Comparison of ENCODE assay signal across 11 cellular contexts in the genomic region with DNA sequence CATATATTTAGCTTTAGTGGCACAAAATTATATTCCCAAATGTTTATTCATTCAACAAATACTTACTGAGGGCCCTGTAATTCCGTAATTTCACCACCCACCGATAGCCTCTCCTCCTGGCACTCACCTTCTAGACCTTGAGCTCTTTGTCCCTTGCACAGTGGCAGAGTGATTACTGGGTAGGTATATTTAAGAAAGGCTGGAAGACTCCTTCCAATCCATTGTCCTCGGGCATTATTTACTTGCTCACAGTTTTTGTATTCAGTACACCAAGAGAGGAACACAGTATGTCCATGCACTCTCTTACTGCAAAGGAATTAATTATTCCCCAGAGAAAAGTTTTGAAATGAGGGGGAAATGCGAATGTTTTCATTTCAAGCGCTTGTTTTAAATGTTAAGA. TPM values are rescaled to one million over a fixed set of nuclear protein-coding genes. Genes with fewer than 3 reads are reported as not detected.
DNase-seq lines count a peak whose midpoint lies in the region; ATAC-seq and TF ChIP-seq lines count a peak whose summit lies in the region.
"Had no signal": no experiment of that assay in that cellular context is flagged by ENCODE, and none has a peak within 500 bp of the region (broad histone marks: within the 10 kb centered on the region; RNA-seq: fewer than 3 reads in every experiment).

No MANE protein-coding gene starts in this region.

- no peaks in the 10 kb centered on the region for H3K9me3 Mint-ChIP-seq in activated T-helper 1 cell treated with anti-CD3 and anti-CD28 coated beads, Interleukin-12 subunit alpha, Interleukin-12 subunit beta, Interleukin-2, Interleukin-4 antibody, amounts not matched to agents 30 ng/mL and 10 ng/mL and 1 ng/mL, durations not matched to agents 14 hours and 24 hours and 36 hours
- H3K9me3 Mint-ChIP-seq in nephron, result no peaks in the 10 kb centered on the region

- H3K4me3 ChIP-seq in Karpas-422 (ENCODE audit: low read length), result peak overlapping the region; percentile 84

- DNase-seq in NCI-H146 (lab: John Stamatoyannopoulos, UW), result peak; percentile 2
- no peak for DNase-seq in NCI-H146 treated with DMSO at 0.1 percent for 48 hours (lab: John Stamatoyannopoulos, UW; ENCODE audit: unreplicated experiment)
- DNase-seq in Karpas-422, result peak; percentile 57
- no peak for DNase-seq in activated T-helper 1 cell treated with anti-CD3 and anti-CD28 coated beads, Interleukin-12 subunit alpha, Interleukin-12 subunit beta, Interleukin-2, Interleukin-4 antibody, amounts not matched to agents 30 ng/mL and 10 ng/mL and 1 ng/mL, durations not matched to agents 14 hours and 24 hours and 36 hours (ENCODE audit: low spot score)
- no peak for DNase-seq in G401 (ENCODE audit: low spot score)
- DNase-seq: foreskin keratinocyte, NCI-H345 had no signal

- peaks cover 2% of the 10 kb centered on the region for H3K27me3 Mint-ChIP-seq in activated T-helper 1 cell treated with anti-CD3 and anti-CD28 coated beads, Interleukin-12 subunit alpha, Interleukin-12 subunit beta, Interleukin-2, Interleukin-4 antibody, amounts not matched to agents 30 ng/mL and 10 ng/mL and 1 ng/mL, durations not matched to agents 14 hours and 24 hours and 36 hours (ENCODE audit: insufficient read depth)
- peaks cover 10% of the 10 kb centered on the region for H3K27me3 Mint-ChIP-seq in nephron (ENCODE audit: low read depth)

- H3K79me2 ChIP-seq in Karpas-422 (ENCODE audit: low read length), result peaks cover 38% of the 10 kb centered on the region

- H3K4me1 Mint-ChIP-seq in activated T-helper 1 cell treated with anti-CD3 and anti-CD28 coated beads, Interleukin-12 subunit alpha, Interleukin-12 subunit beta, Interleukin-2, Interleukin-4 antibody, amounts not matched to agents 30 ng/mL and 10 ng/mL and 1 ng/mL, durations not matched to agents 14 hours and 24 hours and 36 hours (ENCODE audit: low read depth), result peaks cover 44% of the 10 kb centered on the region
- H3K4me1 Mint-ChIP-seq in nephron, result peaks cover 27% of the 10 kb centered on the region

- H3K9me3 ChIP-seq in Karpas-422 (ENCODE audit: low read length), result no peaks in the 10 kb centered on the region
- H3K9me3 ChIP-seq: vagina had no signal

- in situ Hi-C loops in G401 (cut with HindIII; ENCODE audit: low sequenced_read_pairs), result no loop called here

- H4K20me1 ChIP-seq in Karpas-422 (ENCODE audit: insufficient read depth, low read depth, low read length), result peaks cover 17% of the 10 kb centered on the region; the same call in 1 of the 2 replicates

- intact Hi-C loops in activated T-helper 1 cell treated with anti-CD3 and anti-CD28 coated beads, Interleukin-12 subunit alpha, Interleukin-12 subunit beta, Interleukin-2, Interleukin-4 antibody, amounts not matched to agents 30 ng/mL and 10 ng/mL and 1 ng/mL, durations not matched to agents 14 hours and 24 hours and 36 hours (cut with micrococcal nuclease), result loop anchor here (5.0 to 10.0 kb wide), 3 partner anchors 206 to 1241 kb away; a partner anchor contains a TSS

- H3K27ac Mint-ChIP-seq in activated T-helper 1 cell treated with anti-CD3 and anti-CD28 coated beads, Interleukin-12 subunit alpha, Interleukin-12 subunit beta, Interleukin-2, Interleukin-4 antibody, amounts not matched to agents 30 ng/mL and 10 ng/mL and 1 ng/mL, durations not matched to agents 14 hours and 24 hours and 36 hours, result peak overlapping the region; percentile 97
- H3K27ac Mint-ChIP-seq in nephron, result peak overlapping the region; percentile 94 to 97 (median 96)

- H3K4me2 ChIP-seq in Karpas-422 (ENCODE audit: low read depth, low read length, poor library complexity, severe bottlenecking), result peak overlapping the region; percentile 92

- ATAC-seq in GM18870 (IDR thresholded peaks at IDR 0.05; ENCODE audit: unreplicated experiment) (no peak), GM18867 (IDR thresholded peaks at IDR 0.05; ENCODE audit: unreplicated experiment) (no peak)

- H2AFZ ChIP-seq in Karpas-422 (ENCODE audit: low read length), result peak overlapping the region; percentile 69

- H3K4me1 ChIP-seq in Karpas-422 (ENCODE audit: low read length), result peaks cover 37% of the 10 kb centered on the region
- H3K4me1 ChIP-seq: foreskin keratinocyte had no signal

- peak overlapping the region; percentile 74; the same call in 1 of the 2 replicates for H3K27ac ChIP-seq in Karpas-422 (ENCODE audit: low read length)

- TF ChIP-seq CTCF in nephron (IDR thresholded peaks at IDR 0.05; ENCODE audit: unreplicated experiment in 3 of 3), result no peak

- H3K9me2 ChIP-seq in Karpas-422 (replicated peaks; ENCODE audit: insufficient read depth, low read length), result no peaks in the 10 kb centered on the region

- H3K9ac ChIP-seq in Karpas-422 (ENCODE audit: low read length), result peak overlapping the region; percentile 97

- H3K36me3 ChIP-seq in Karpas-422 (ENCODE audit: insufficient read depth, low read length), result peaks cover 13% of the 10 kb centered on the region; the same call in 1 of the 2 replicates
- H3K36me3 ChIP-seq: vagina had no signal

- H3K4me3 Mint-ChIP-seq in activated T-helper 1 cell treated with anti-CD3 and anti-CD28 coated beads, Interleukin-12 subunit alpha, Interleukin-12 subunit beta, Interleukin-2, Interleukin-4 antibody, amounts not matched to agents 30 ng/mL and 10 ng/mL and 1 ng/mL, durations not matched to agents 14 hours and 24 hours and 36 hours, result peak overlapping the region; percentile 93
- H3K4me3 Mint-ChIP-seq in nephron, result peak overlapping the region; percentile 92 to 95 (median 93)

- peaks cover 6% of the 10 kb centered on the region for H3K36me3 Mint-ChIP-seq in activated T-helper 1 cell treated with anti-CD3 and anti-CD28 coated beads, Interleukin-12 subunit alpha, Interleukin-12 subunit beta, Interleukin-2, Interleukin-4 antibody, amounts not matched to agents 30 ng/mL and 10 ng/mL and 1 ng/mL, durations not matched to agents 14 hours and 24 hours and 36 hours (ENCODE audit: low read depth)
- H3K36me3 Mint-ChIP-seq in nephron (ENCODE audit: low read depth), result no peaks in the 10 kb centered on the region

- H3K27me3 ChIP-seq in Karpas-422 (ENCODE audit: low read length), result no peaks in the 10 kb centered on the region
- H3K27me3 ChIP-seq: vagina had no signal

RNA-seq across cellular contexts. Expression of a gene that starts 1.1 kb away (rescaled TPM):
- total RNA-seq in Karpas-422 (2014; rRNA removed; shearing (Covaris generic); ENCODE audit: low replicate concordance), result 35.3 and 43.5 TPM in 2 replicates
- total RNA-seq in activated T-helper 1 cell treated with anti-CD3 and anti-CD28 coated beads, Interleukin-12 subunit alpha, Interleukin-12 subunit beta, Interleukin-2, Interleukin-4 antibody, amounts not matched to agents 30 ng/mL and 10 ng/mL and 1 ng/mL, durations not matched to agents 14 hours and 24 hours and 36 hours, result 112 and 115 TPM in 2 replicates
- total RNA-seq in G401 (2014; rRNA removed; shearing (Covaris generic)), result 36.7 and 37.1 TPM in 2 replicates

Comparison
In these comparisons a context has a peak if more than half of its experiments do, and no peak if none do; other contexts are left out.
1. DNase-seq: peak in NCI-H146 (single experiment) and Karpas-422 (single experiment); none in NCI-H146 treated with DMSO at 0.1 percent for 48 hours (single experiment), activated T-helper 1 cell treated with anti-CD3 and anti-CD28 coated beads, Interleukin-12 subunit alpha, Interleukin-12 subunit beta, Interleukin-2, Interleukin-4 antibody, amounts not matched to agents 30 ng/mL and 10 ng/mL and 1 ng/mL, durations not matched to agents 14 hours and 24 hours and 36 hours (single experiment) and G401 (single experiment).